ENCODE assay signal across 8 cellular contexts in genomic region chr1:151196292-151196800, GRCh38. TPM values are rescaled to one million over a fixed set of nuclear protein-coding genes. Genes with fewer than 3 reads are reported as not detected.
A peak's percentile ranks its signal among the peaks of the same experiment; 100 is the strongest.
DNase-seq lines count a peak whose midpoint lies in the region; ATAC-seq and TF ChIP-seq lines count a peak whose summit lies in the region.

No MANE protein-coding gene starts in this region.

- H3K9me3 Mint-ChIP-seq in CD4-positive, CD25-positive, alpha-beta regulatory T cell: no peaks in the 10 kb centered on the region
- H3K9me3 Mint-ChIP-seq in naive thymus-derived CD8-positive, alpha-beta T cell: no peaks in the 10 kb centered on the region
- no peaks in the 10 kb centered on the region for H3K9me3 Mint-ChIP-seq in type B pancreatic cell

- H3K27ac Mint-ChIP-seq in CD4-positive, CD25-positive, alpha-beta regulatory T cell: no peak overlapping the region
- peak overlapping the region in 2 of 10 donors; percentile 58 to 66 for H3K27ac Mint-ChIP-seq in naive thymus-derived CD8-positive, alpha-beta T cell
- peak overlapping the region; percentile 100 for H3K27ac Mint-ChIP-seq in type B pancreatic cell

- BruUV-seq in IMR-90 (replicated peaks; lab: Mats Ljungman, UMichigan): no TSS peak

- peaks cover 12% of the 10 kb centered on the region for H3K36me3 Mint-ChIP-seq in CD4-positive, CD25-positive, alpha-beta regulatory T cell
- H3K36me3 Mint-ChIP-seq in naive thymus-derived CD8-positive, alpha-beta T cell: peaks cover 0 to 6% (median 3%) of the 10 kb centered on the region in 3 donors
- peaks cover 8% of the 10 kb centered on the region for H3K36me3 Mint-ChIP-seq in type B pancreatic cell

- no peak overlapping the region for H4K91ac ChIP-seq in IMR-90 (ENCODE audit: insufficient read depth, low read depth, low read length)

- in situ Hi-C loops in IMR-90 (cut with MboI; ENCODE audit: low sequenced_read_pairs): loop anchor here (5.0 to 10.0 kb wide), 2 partner anchors 56 to 208 kb away; partner anchors contain the start of gene PSMD4

- CTCF ChIA-PET in IMR-90 (lab: Yijun Ruan, JAX): no interaction called here

- H3K4me2 ChIP-seq in IMR-90 (ENCODE audit: low read depth, low read length): peak overlapping the region; percentile 55

- H3K79me1 ChIP-seq in IMR-90 (ENCODE audit: low read depth in 1 of 2, low read length in 2 of 2): peaks cover 7 to 14% of the 10 kb centered on the region in 2 experiments; a peak in 3 of 4 replicates

- H3K9me1 ChIP-seq in IMR-90 (ENCODE audit: insufficient read depth, low read length): peaks cover 5% of the 10 kb centered on the region; the same call in 1 of the 2 replicates

- no peaks in the 10 kb centered on the region for H3K36me3 ChIP-seq in CD4-positive, CD25-positive, alpha-beta regulatory T cell (ENCODE audit: control insufficient read depth, insufficient read depth, low read length)
- H3K36me3 ChIP-seq in IMR-90 (ENCODE audit: control insufficient read depth, insufficient read depth, low read length) (no peaks in the 10 kb centered on the region), esophagus squamous epithelium (no peaks in the 10 kb centered on the region)

- H3K4me3 Mint-ChIP-seq in CD4-positive, CD25-positive, alpha-beta regulatory T cell: peak overlapping the region in 2 of 4 donors; percentile 78 to 80
- peak overlapping the region in 6 of 10 donors; percentile 13 to 70 (median 42) for H3K4me3 Mint-ChIP-seq in naive thymus-derived CD8-positive, alpha-beta T cell
- H3K4me3 Mint-ChIP-seq in type B pancreatic cell: peak overlapping the region; percentile 82

- no peaks in the 10 kb centered on the region for H3K27me3 ChIP-seq in CD4-positive, CD25-positive, alpha-beta regulatory T cell (ENCODE audit: control insufficient read depth, insufficient read depth, low read length)
- no peaks in the 10 kb centered on the region for H3K27me3 ChIP-seq in IMR-90 (ENCODE audit: control insufficient read depth, insufficient read depth, low read length)
- no peaks in the 10 kb centered on the region for H3K27me3 ChIP-seq in esophagus squamous epithelium

- H3K4me3 ChIP-seq in CD4-positive, CD25-positive, alpha-beta regulatory T cell (ENCODE audit: low read depth, low read length): no peak overlapping the region
- H3K4me3 ChIP-seq in IMR-90 (ENCODE audit: insufficient read depth, low read depth, low read length) (no peak overlapping the region), esophagus squamous epithelium (peak overlapping the region; percentile 14 to 55 (median 30))

- H3K14ac ChIP-seq in IMR-90 (replicated peaks; ENCODE audit: low read depth, low read length): no peak overlapping the region

- 0 out of 2 replicates have a peak overlapping the region, but pooled peaks have one; percentile 24 for H4K5ac ChIP-seq in IMR-90 (ENCODE audit: low read depth, low read length)

- peak overlapping the region; percentile 77 for H2AFZ ChIP-seq in IMR-90 (replicated peaks; ENCODE audit: low read length, poor library complexity)

- dilution Hi-C loops in IMR-90 (cut with HindIII; ENCODE audit: low sequenced_read_pairs, unreplicated experiment): no loop called here

- H3K56ac ChIP-seq in IMR-90 (ENCODE audit: extremely low read depth, insufficient read depth, low read length): no peak overlapping the region

- H3K23ac ChIP-seq in IMR-90 (ENCODE audit: low read depth, low read length): no peak overlapping the region

- H3K9me3 ChIP-seq in CD4-positive, CD25-positive, alpha-beta regulatory T cell (ENCODE audit: control insufficient read depth in 2 of 2, low read length in 2 of 2): no peaks in the 10 kb centered on the region
- no peaks in the 10 kb centered on the region for H3K9me3 ChIP-seq in IMR-90 (ENCODE audit: control insufficient read depth, insufficient read depth, low read length)
- no peaks in the 10 kb centered on the region for H3K9me3 ChIP-seq in esophagus squamous epithelium

- no peak overlapping the region; the same call in 1 of the 2 replicates for H3K4ac ChIP-seq in IMR-90 (ENCODE audit: low read depth, low read length)

- H2BK5ac ChIP-seq in IMR-90 (ENCODE audit: low read depth, low read length, poor library complexity, severe bottlenecking): peak overlapping the region; percentile 55

- intact Hi-C loops in IMR-90 (cut with micrococcal nuclease) (loop anchor here (1.0 to 5.0 kb wide), 4 partner anchors 55 to 541 kb away; no protein-coding TSS in a partner anchor), esophagus squamous epithelium (cut with DNase I) (loop anchor here (5.0 kb wide), 1 partner anchor 56 kb away; the partner anchor contains the start of gene PSMD4)

- H3K4me1 ChIP-seq in CD4-positive, CD25-positive, alpha-beta regulatory T cell (ENCODE audit: control insufficient read depth, insufficient read depth, low read length, poor library complexity, severe bottlenecking): peaks cover 27% of the 10 kb centered on the region
- H3K4me1 ChIP-seq in IMR-90 (ENCODE audit: control insufficient read depth, insufficient read depth, low read length): peaks cover 4% of the 10 kb centered on the region; the same call in 1 of the 2 replicates
- H3K4me1 ChIP-seq in esophagus squamous epithelium: peaks cover 2 to 60% (median 23%) of the 10 kb centered on the region in 3 donors

- TF ChIP-seq POLR2A in IMR-90 (IDR thresholded peaks at IDR 0.05; ENCODE audit: low read depth, low read length) (no peak), esophagus squamous epithelium (IDR thresholded peaks at IDR 0.05) (no peak)

- peaks cover 15% of the 10 kb centered on the region for H4K20me1 ChIP-seq in IMR-90 (ENCODE audit: insufficient read depth, low read length)

- no peak overlapping the region for H3K27ac ChIP-seq in CD4-positive, CD25-positive, alpha-beta regulatory T cell (ENCODE audit: insufficient read depth, low read length, poor library complexity, severe bottlenecking)
- no peak overlapping the region for H3K27ac ChIP-seq in IMR-90 (ENCODE audit: insufficient read depth, low read length)
- H3K27ac ChIP-seq in esophagus squamous epithelium: peak overlapping the region; percentile 85 to 97 (median 92)

- no peak overlapping the region; the same call in 2 of the 3 replicates for H2BK15ac ChIP-seq in IMR-90 (ENCODE audit: low read depth, low read length)

- H3K4me1 Mint-ChIP-seq in CD4-positive, CD25-positive, alpha-beta regulatory T cell: peaks cover 21 to 41% (median 26%) of the 10 kb centered on the region in 4 donors
- peaks cover 25 to 38% (median 33%) of the 10 kb centered on the region in 4 donors for H3K4me1 Mint-ChIP-seq in naive thymus-derived CD8-positive, alpha-beta T cell
- peaks cover 22% of the 10 kb centered on the region for H3K4me1 Mint-ChIP-seq in type B pancreatic cell (ENCODE audit: unreplicated experiment)

- ATAC-seq in CD4-positive, CD25-positive, alpha-beta regulatory T cell (ENCODE audit: low read depth in 2 of 2): no peak
- ATAC-seq in IMR-90 (ENCODE audit: low read depth) (peak; percentile 30), GM21447 (IDR thresholded peaks at IDR 0.05; ENCODE audit: unreplicated experiment) (no peak)
- ATAC-seq in naive thymus-derived CD8-positive, alpha-beta T cell: peak; percentile 12 to 25

- TF ChIP-seq RAD21 in IMR-90 (IDR thresholded peaks at IDR 0.05; ENCODE audit: low read length): peak; percentile 59

- peak overlapping the region; percentile 53; the same call in 1 of the 2 replicates for H2BK120ac ChIP-seq in IMR-90 (ENCODE audit: low read depth, low read length)

- H2AK9ac ChIP-seq in IMR-90 (replicated peaks; ENCODE audit: low read depth, low read length, poor library complexity): no peak overlapping the region

- peak overlapping the region in 1 of 2 experiments; percentile 87; a peak in 1 of 4 replicates for H4K8ac ChIP-seq in IMR-90 (ENCODE audit: low read depth in 2 of 2, low read length in 2 of 2)

- POLR2A ChIA-PET in IMR-90 (lab: Charles Lee; ENCODE audit: unreplicated experiment): no interaction called here
- POLR2A ChIA-PET in naive thymus-derived CD8-positive, alpha-beta T cell (lab: Charles Lee): interaction anchor here (0.7 to 1.4 kb wide), 3 partner anchors 55 to 144 kb away, joined by 3 to 9 read pairs (median 4); no protein-coding TSS in a partner anchor

- no peak overlapping the region for H3K18ac ChIP-seq in IMR-90 (ENCODE audit: low read depth, low read length)

- H3K27me3 Mint-ChIP-seq in CD4-positive, CD25-positive, alpha-beta regulatory T cell: peaks cover 18% of the 10 kb centered on the region
- peaks cover 0 to 3% (median 0%) of the 10 kb centered on the region in 5 donors for H3K27me3 Mint-ChIP-seq in naive thymus-derived CD8-positive, alpha-beta T cell
- H3K27me3 Mint-ChIP-seq in type B pancreatic cell: peaks cover 3% of the 10 kb centered on the region

- no peak overlapping the region for H2BK20ac ChIP-seq in IMR-90 (ENCODE audit: low read depth, low read length)

- DNase-seq in CD4-positive, CD25-positive, alpha-beta regulatory T cell: peak; percentile 38 to 73 (median 50)
- DNase-seq in IMR-90 (peak; percentile 85), NOMO-1 (lab: John Stamatoyannopoulos, UW; ENCODE audit: unreplicated experiment in 2 of 2) (peak; percentile 48 to 83), activated T-cell treated with anti-CD3 and anti-CD28 coated beads for 24 hours (ENCODE audit: low read depth) (peak; percentile 32), esophagus squamous epithelium (lab: John Stamatoyannopoulos, UW) (no peak), type B pancreatic cell (ENCODE audit: extremely low spot score, unreplicated experiment) (no peak)
- peak in 9 of 10 donors; percentile 19 to 78 (median 51) for DNase-seq in naive thymus-derived CD8-positive, alpha-beta T cell

- no peak overlapping the region; the same call in 1 of the 2 replicates for H2AK5ac ChIP-seq in IMR-90 (ENCODE audit: low read depth, low read length)

- WGBS in IMR-90 (ENCODE audit: extremely low coverage in 2 of 2, insufficient read length in 1 of 2), 2 experiments: no CpG with 5 or more reads among the region's 14 CpGs
- WGBS in esophagus squamous epithelium, 2 donors: 23 to 31% methylated on average over 13 to 14 of the region's 14 CpGs

- peak; percentile 72 for TF ChIP-seq CTCF in IMR-90 (conservative IDR thresholded peaks at IDR 0.05; ENCODE audit: low read depth, low read length)
- TF ChIP-seq CTCF in esophagus squamous epithelium (IDR thresholded peaks at IDR 0.05): peak in 5 of 6 experiments; percentile 48 to 68 (median 58)
- peak; percentile 69 for TF ChIP-seq CTCF in type B pancreatic cell (conservative IDR thresholded peaks at IDR 0.05)

- no peak overlapping the region for H3K9ac ChIP-seq in IMR-90 (ENCODE audit: low read depth, low read length)

RNA-seq across cellular contexts. Expression of gene PIP5K1A, which starts 2.0 kb away (rescaled TPM):
- total RNA-seq in CD4-positive, CD25-positive, alpha-beta regulatory T cell: 60.3 TPM
- polyA plus RNA-seq in CD4-positive, CD25-positive, alpha-beta regulatory T cell: 10 to 100 TPM; 12.0 to 17.5 (median 15.1) TPM
- 52.5 and 59.1 TPM in 2 replicates for total RNA-seq in IMR-90 (2012; rRNA removed)
- polyA plus RNA-seq in IMR-90 (2012; rRNA removed): 85.5 and 105 TPM in 2 replicates
- polyA plus RNA-seq in IMR-90 (2012; cell fraction: cytosol; rRNA removed): 30.9 and 48.4 TPM in 2 replicates
- polyA plus RNA-seq in IMR-90 (2012; cell fraction: nucleus; rRNA removed; ENCODE audit: low replicate concordance): 34.4 and 218 TPM in 2 replicates
- 10 to 100 TPM; 21.5 to 49.2 (median 36.6) TPM for total RNA-seq in esophagus squamous epithelium
- 10 to 100 TPM; 52.5 to 55.8 TPM for total RNA-seq in naive thymus-derived CD8-positive, alpha-beta T cell
- 10 to 100 TPM in 2 of 3 donors, 1 to 10 TPM in 1; 8.5 to 11.0 (median 10.9) TPM for polyA plus RNA-seq in naive thymus-derived CD8-positive, alpha-beta T cell
- total RNA-seq in type B pancreatic cell (ENCODE audit: low replicate concordance): 69.8 and 77.3 TPM in 2 replicates

RNA-seq across cellular contexts. Expression of gene VPS72, which starts 6.3 kb away (rescaled TPM):
- total RNA-seq in CD4-positive, CD25-positive, alpha-beta regulatory T cell: 41.8 TPM
- polyA plus RNA-seq in CD4-positive, CD25-positive, alpha-beta regulatory T cell: 100 to 1,000 TPM in 1 of 4 donors, 10 to 100 TPM in 3; 83.0 to 101 (median 95.0) TPM
- total RNA-seq in IMR-90 (2012; rRNA removed) (51.3 and 53.6 TPM in 2 replicates), esophagus squamous epithelium (10 to 100 TPM; 17.2 to 38.3 (median 29.7) TPM), type B pancreatic cell (ENCODE audit: low replicate concordance) (95.8 and 97.4 TPM in 2 replicates)
- polyA plus RNA-seq in IMR-90 (2012; rRNA removed): 62.3 and 64.5 TPM in 2 replicates
- polyA plus RNA-seq in IMR-90 (2012; cell fraction: cytosol; rRNA removed): 37.1 and 43.4 TPM in 2 replicates
- 20.6 and 33.3 TPM in 2 replicates for polyA plus RNA-seq in IMR-90 (2012; cell fraction: nucleus; rRNA removed; ENCODE audit: low replicate concordance)
- 10 to 100 TPM; 58.3 to 68.9 TPM for total RNA-seq in naive thymus-derived CD8-positive, alpha-beta T cell
- 10 to 100 TPM; 69.7 to 79.1 (median 70.9) TPM for polyA plus RNA-seq in naive thymus-derived CD8-positive, alpha-beta T cell

RNA-seq across cellular contexts. Expression of gene TMOD4, which starts 20.6 kb away (rescaled TPM):
- 3.3 TPM for total RNA-seq in CD4-positive, CD25-positive, alpha-beta regulatory T cell
- not detected for polyA plus RNA-seq in CD4-positive, CD25-positive, alpha-beta regulatory T cell
- total RNA-seq in IMR-90 (2012; rRNA removed): not detected in 2 replicates
- 0.22 and 0.27 TPM in 2 replicates for polyA plus RNA-seq in IMR-90 (2012; rRNA removed)
- 0.12 and 0.36 TPM in 2 replicates for polyA plus RNA-seq in IMR-90 (2012; cell fraction: cytosol; rRNA removed)
- 0.63 and 0.87 TPM in 2 replicates for polyA plus RNA-seq in IMR-90 (2012; cell fraction: nucleus; rRNA removed; ENCODE audit: low replicate concordance)
- not detected for total RNA-seq in esophagus squamous epithelium
- 1 to 10 TPM; 2.0 to 4.6 TPM for total RNA-seq in naive thymus-derived CD8-positive, alpha-beta T cell
- under 1 TPM in 2 of 3 donors, not detected in 1; 0.50 to 0.59 TPM for polyA plus RNA-seq in naive thymus-derived CD8-positive, alpha-beta T cell
- total RNA-seq in type B pancreatic cell (ENCODE audit: low replicate concordance): 1.9 TPM in 2 replicates

RNA-seq across cellular contexts. Expression of gene SCNM1, which starts 30.4 kb away (rescaled TPM):
- 51.0 TPM for total RNA-seq in CD4-positive, CD25-positive, alpha-beta regulatory T cell
- 100 to 1,000 TPM in 1 of 4 donors, 10 to 100 TPM in 3; 74.3 to 104 (median 90.5) TPM for polyA plus RNA-seq in CD4-positive, CD25-positive, alpha-beta regulatory T cell
- 22.2 and 27.4 TPM in 2 replicates for total RNA-seq in IMR-90 (2012; rRNA removed)
- 33.2 and 35.3 TPM in 2 replicates for polyA plus RNA-seq in IMR-90 (2012; rRNA removed)
- polyA plus RNA-seq in IMR-90 (2012; cell fraction: cytosol; rRNA removed): 15.6 and 31.7 TPM in 2 replicates
- polyA plus RNA-seq in IMR-90 (2012; cell fraction: nucleus; rRNA removed; ENCODE audit: low replicate concordance): 20.3 and 49.2 TPM in 2 replicates
- total RNA-seq in esophagus squamous epithelium: 10 to 100 TPM; 15.2 to 29.8 (median 18.5) TPM
- total RNA-seq in naive thymus-derived CD8-positive, alpha-beta T cell: 10 to 100 TPM; 57.8 to 65.2 TPM
- 10 to 100 TPM; 53.7 to 74.2 (median 63.5) TPM for polyA plus RNA-seq in naive thymus-derived CD8-positive, alpha-beta T cell
- total RNA-seq in type B pancreatic cell (ENCODE audit: low replicate concordance): 39.3 and 42.1 TPM in 2 replicates

RNA-seq across cellular contexts. Expression of gene LYSMD1, which starts 30.6 kb away (rescaled TPM):
- total RNA-seq in CD4-positive, CD25-positive, alpha-beta regulatory T cell: 0.54 TPM
- polyA plus RNA-seq in CD4-positive, CD25-positive, alpha-beta regulatory T cell: under 1 TPM in 3 of 4 donors, not detected in 1; 0.14 to 0.18 (median 0.14) TPM
- total RNA-seq in IMR-90 (2012; rRNA removed) (9.2 and 10.4 TPM in 2 replicates), esophagus squamous epithelium (1 to 10 TPM; 4.6 to 8.8 (median 5.9) TPM), type B pancreatic cell (ENCODE audit: low replicate concordance) (8.9 and 12.3 TPM in 2 replicates)
- polyA plus RNA-seq in IMR-90 (2012; rRNA removed): 5.0 and 5.9 TPM in 2 replicates
- polyA plus RNA-seq in IMR-90 (2012; cell fraction: cytosol; rRNA removed): 2.3 and 3.1 TPM in 2 replicates
- 2.6 and 6.2 TPM in 2 replicates for polyA plus RNA-seq in IMR-90 (2012; cell fraction: nucleus; rRNA removed; ENCODE audit: low replicate concordance)
- 1 to 10 TPM; 2.5 to 4.5 TPM for total RNA-seq in naive thymus-derived CD8-positive, alpha-beta T cell
- polyA plus RNA-seq in naive thymus-derived CD8-positive, alpha-beta T cell: under 1 TPM in 2 of 3 donors, not detected in 1; 0.23 to 0.30 TPM

Comparison
In these comparisons a context has a peak if more than half of its experiments do, and no peak if none do; other contexts are left out.
1. ATAC-seq: peak in IMR-90 (single experiment) and naive thymus-derived CD8-positive, alpha-beta T cell (2 of 2); none in CD4-positive, CD25-positive, alpha-beta regulatory T cell (0 of 2) and GM21447 (single experiment).
2. DNase-seq: peak in CD4-positive, CD25-positive, alpha-beta regulatory T cell (3 of 3), IMR-90 (single experiment), NOMO-1 (2 of 2), activated T-cell treated with anti-CD3 and anti-CD28 coated beads for 24 hours (single experiment) and naive thymus-derived CD8-positive, alpha-beta T cell (9 of 10); none in esophagus squamous epithelium (single experiment) and type B pancreatic cell (single experiment).
3. H3K27ac ChIP-seq: peak in esophagus squamous epithelium (4 of 4); none in CD4-positive, CD25-positive, alpha-beta regulatory T cell (single experiment) and IMR-90 (single experiment).
4. H3K4me3 ChIP-seq: peak in esophagus squamous epithelium (4 of 4); none in CD4-positive, CD25-positive, alpha-beta regulatory T cell (single experiment) and IMR-90 (single experiment).
5. Peak in every context shown above with its lines, with median percentiles within 50 percentile points of each other: CTCF ChIP-seq.